Comparison of ENCODE assay signal across 20 cellular contexts in genomic region chr10:43068136-43068395, GRCh38. TPM values are rescaled to one million over a fixed set of nuclear protein-coding genes. Genes with fewer than 3 reads are reported as not detected.
A peak's percentile ranks its signal among the peaks of the same experiment; 100 is the strongest.
DNase-seq lines count a peak whose midpoint lies in the region; ATAC-seq and TF ChIP-seq lines count a peak whose summit lies in the region.
"Had no signal": no experiment of that assay in that cellular context is flagged by ENCODE, and none has a peak within 500 bp of the region (broad histone marks: within the 10 kb centered on the region; RNA-seq: fewer than 3 reads in every experiment).

No MANE protein-coding gene starts in this region.

- H3K4me1 ChIP-seq in BE2C = peaks cover 55% of the 10 kb centered on the region
- H3K4me1 ChIP-seq in neuronal stem cell (ENCODE audit: control insufficient read depth in 2 of 2, insufficient read depth in 1 of 2, low read depth in 1 of 2, low read length in 2 of 2) = peaks cover 0 to 6% of the 10 kb centered on the region in 2 donors
- no peaks in the 10 kb centered on the region for H3K4me1 ChIP-seq in hepatocyte (ENCODE audit: insufficient read depth)
- H3K4me1 ChIP-seq: A549 had no signal

- H3K9me3 ChIP-seq in BE2C (no peaks in the 10 kb centered on the region), neuronal stem cell (replicated peaks in 1 of 2; ENCODE audit: control insufficient read depth in 2 of 2, insufficient read depth in 1 of 2, low read depth in 1 of 2, low read length in 2 of 2) (no peaks in the 10 kb centered on the region), hepatocyte (ENCODE audit: low read depth) (no peaks in the 10 kb centered on the region)
- H3K9me3 ChIP-seq: A549, HAP-1 had no signal

- no peak overlapping the region for H3K9ac ChIP-seq in neuronal stem cell (ENCODE audit: low read depth, low read length, poor library complexity)

- H4K8ac ChIP-seq in neuronal stem cell (ENCODE audit: low read depth, low read length) = no peak overlapping the region

- H3K4me3 Mint-ChIP-seq in natural killer cell = no peak overlapping the region
- H3K4me3 Mint-ChIP-seq: CD4-positive, alpha-beta memory T cell; HFFc6 had no signal

- no peak for ATAC-seq in Right ventricle myocardium superior (ENCODE audit: poor library complexity)
- no peak for ATAC-seq in natural killer cell
- ATAC-seq: A549 had no signal

- intact Hi-C loops in Right ventricle myocardium superior (cut with DNase I) (no loop called here), cardiac septum (cut with DNase I) (no loop called here), natural killer cell (cut with micrococcal nuclease) (no loop called here)

- DNase-seq in Right ventricle myocardium superior (peak; percentile 38), cardiac septum (ENCODE audit: low spot score) (no peak), BE2C (peak; percentile 14), neuronal stem cell (ENCODE audit: low spot score) (no peak), natural killer cell (no peak), hepatocyte (ENCODE audit: low spot score) (no peak)
- DNase-seq: 8988T; ACHN; AML-193; C1 segment of cervical spinal cord; Calu3; CD4-positive, alpha-beta memory T cell; COR-L47; DMS53; DMS79 treated with DMSO at 0.1 percent for 48 hours; GF-D8; GOT3; HFFc6 had no signal

- H3K23ac ChIP-seq in neuronal stem cell (ENCODE audit: low read depth, low read length, poor library complexity) = no peak overlapping the region

- no peaks in the 10 kb centered on the region for H4K20me1 ChIP-seq in hepatocyte (ENCODE audit: insufficient read depth, poor library complexity, severe bottlenecking)

- no peak overlapping the region for H4K91ac ChIP-seq in neuronal stem cell (ENCODE audit: low read depth, low read length, poor library complexity)

- H3K4me3 ChIP-seq in BE2C (ENCODE audit: low read depth, low read length) = no peak overlapping the region
- H3K4me3 ChIP-seq in neuronal stem cell (ENCODE audit: low read length in 2 of 2) = no peak overlapping the region
- no peak overlapping the region for H3K4me3 ChIP-seq in hepatocyte
- H3K4me3 ChIP-seq: A549, HAP-1 had no signal

- no CpG with 5 or more reads among the region's 5 CpGs for WGBS in neuronal stem cell (ENCODE audit: extremely low coverage in 2 of 2, insufficient read length in 2 of 2, insufficient replicate concordance in 1 of 2), 2 donors
- 93% methylated on average over 5 of the region's 5 CpGs for WGBS in hepatocyte (ENCODE audit: low lambda C conversion rate, missing lambda C conversion rate)

- no peaks in the 10 kb centered on the region for H3K9me3 Mint-ChIP-seq in natural killer cell
- H3K9me3 Mint-ChIP-seq: CD4-positive, alpha-beta memory T cell; HFFc6 had no signal

- no peak overlapping the region for H3K4ac ChIP-seq in neuronal stem cell (ENCODE audit: low read length)

- H2BK15ac ChIP-seq in neuronal stem cell (ENCODE audit: low read length) = no peak overlapping the region

- no peak overlapping the region for H3K27ac Mint-ChIP-seq in natural killer cell
- H3K27ac Mint-ChIP-seq: CD4-positive, alpha-beta memory T cell; HFFc6 had no signal

- peak overlapping the region; percentile 43 for H2BK120ac ChIP-seq in neuronal stem cell (ENCODE audit: low read depth, low read length)

- H2AK5ac ChIP-seq in neuronal stem cell (ENCODE audit: low read depth, low read length) = no peak overlapping the region

- H3K79me2 ChIP-seq in hepatocyte = no peaks in the 10 kb centered on the region

- no peak overlapping the region for H3K4me2 ChIP-seq in neuronal stem cell (ENCODE audit: insufficient read depth, low read length, poor library complexity, severe bottlenecking)
- no peak overlapping the region for H3K4me2 ChIP-seq in hepatocyte
- H3K4me2 ChIP-seq: A549 had no signal

- no peak overlapping the region for H2BK5ac ChIP-seq in neuronal stem cell (ENCODE audit: low read length)

- H3K36me3 ChIP-seq in BE2C (no peaks in the 10 kb centered on the region), neuronal stem cell (replicated peaks in 1 of 2; ENCODE audit: control insufficient read depth in 2 of 2, insufficient read depth in 2 of 2, low read length in 2 of 2) (no peaks in the 10 kb centered on the region), hepatocyte (replicated peaks; ENCODE audit: insufficient read depth, low read depth) (no peaks in the 10 kb centered on the region)
- H3K36me3 ChIP-seq: HAP-1 had no signal

- H3K18ac ChIP-seq in neuronal stem cell (ENCODE audit: low read length) = peak overlapping the region; percentile 80

- peaks cover 0 to 7% of the 10 kb centered on the region in 2 donors for H3K27me3 Mint-ChIP-seq in natural killer cell (ENCODE audit: low read depth in 2 of 2)

- H3K14ac ChIP-seq in neuronal stem cell (ENCODE audit: low read length) = no peak overlapping the region

- H3K36me3 Mint-ChIP-seq in natural killer cell = no peaks in the 10 kb centered on the region
- H3K36me3 Mint-ChIP-seq: CD4-positive, alpha-beta memory T cell had no signal

- peak overlapping the region; percentile 60 for H2BK12ac ChIP-seq in neuronal stem cell (ENCODE audit: low read length)

- no peak overlapping the region for H3K27ac ChIP-seq in neuronal stem cell (replicated peaks; ENCODE audit: low read length)
- no peak overlapping the region for H3K27ac ChIP-seq in hepatocyte
- H3K27ac ChIP-seq: A549 had no signal

- H3K4me1 Mint-ChIP-seq in natural killer cell = no peaks in the 10 kb centered on the region
- H3K4me1 Mint-ChIP-seq: CD4-positive, alpha-beta memory T cell had no signal

- TF ChIP-seq CTCF in BE2C (IDR thresholded peaks at IDR 0.05; ENCODE audit: low read depth, low read length) (no peak), natural killer cell (IDR thresholded peaks at IDR 0.05) (no peak), hepatocyte (IDR thresholded peaks at IDR 0.05; ENCODE audit: poor library complexity) (no peak)

- H3K27me3 ChIP-seq in BE2C = no peaks in the 10 kb centered on the region
- H3K27me3 ChIP-seq in neuronal stem cell (ENCODE audit: control insufficient read depth in 3 of 3, insufficient read depth in 3 of 3, low read depth in 1 of 3, low read length in 3 of 3) = peaks cover 0 to 21% (median 0%) of the 10 kb centered on the region in 3 experiments
- no peaks in the 10 kb centered on the region for H3K27me3 ChIP-seq in hepatocyte

- H2AFZ ChIP-seq in neuronal stem cell (ENCODE audit: low read length) = no peak overlapping the region
- no peak overlapping the region for H2AFZ ChIP-seq in hepatocyte

- H3K9me2 ChIP-seq in hepatocyte (replicated peaks; ENCODE audit: insufficient read depth) = no peaks in the 10 kb centered on the region

- no peaks in the 10 kb centered on the region for H3K79me1 ChIP-seq in neuronal stem cell (ENCODE audit: low read depth, low read length)

RNA-seq across cellular contexts. Expression of gene RET, which starts 8.8 kb away (rescaled TPM):
- total RNA-seq in Right ventricle myocardium superior = 6.6 TPM
- total RNA-seq in cardiac septum = 0.94 TPM
- 310 TPM for polyA plus RNA-seq in BE2C (2012; ENCODE audit: insufficient read depth, insufficient read length, low read depth)
- 2.3 TPM for polyA plus RNA-seq in neuronal stem cell (2013, experiment 1 of 2)
- 2.2 TPM for polyA plus RNA-seq in neuronal stem cell (2013, experiment 2 of 2)
- under 1 TPM in 1 of 3 donors, not detected in 2; 0.16 TPM for total RNA-seq in natural killer cell
- 0.44 and 0.50 TPM in 2 replicates for total RNA-seq in hepatocyte
- polyA plus RNA-seq in hepatocyte = not detected in 2 replicates
- total RNA-seq: Calu3; CD4-positive, alpha-beta memory T cell had no signal
- polyA plus RNA-seq: CD4-positive, alpha-beta memory T cell had no signal

Comparison
In these comparisons a context has a peak if more than half of its experiments do, and no peak if none do; other contexts are left out.
1. DNase-seq: peak in Right ventricle myocardium superior (single experiment) and BE2C (single experiment); none in cardiac septum (single experiment), neuronal stem cell (single experiment), natural killer cell (single experiment) and hepatocyte (single experiment).